Comparison of ENCODE assay signal across 24 cellular contexts in the genomic region with DNA sequence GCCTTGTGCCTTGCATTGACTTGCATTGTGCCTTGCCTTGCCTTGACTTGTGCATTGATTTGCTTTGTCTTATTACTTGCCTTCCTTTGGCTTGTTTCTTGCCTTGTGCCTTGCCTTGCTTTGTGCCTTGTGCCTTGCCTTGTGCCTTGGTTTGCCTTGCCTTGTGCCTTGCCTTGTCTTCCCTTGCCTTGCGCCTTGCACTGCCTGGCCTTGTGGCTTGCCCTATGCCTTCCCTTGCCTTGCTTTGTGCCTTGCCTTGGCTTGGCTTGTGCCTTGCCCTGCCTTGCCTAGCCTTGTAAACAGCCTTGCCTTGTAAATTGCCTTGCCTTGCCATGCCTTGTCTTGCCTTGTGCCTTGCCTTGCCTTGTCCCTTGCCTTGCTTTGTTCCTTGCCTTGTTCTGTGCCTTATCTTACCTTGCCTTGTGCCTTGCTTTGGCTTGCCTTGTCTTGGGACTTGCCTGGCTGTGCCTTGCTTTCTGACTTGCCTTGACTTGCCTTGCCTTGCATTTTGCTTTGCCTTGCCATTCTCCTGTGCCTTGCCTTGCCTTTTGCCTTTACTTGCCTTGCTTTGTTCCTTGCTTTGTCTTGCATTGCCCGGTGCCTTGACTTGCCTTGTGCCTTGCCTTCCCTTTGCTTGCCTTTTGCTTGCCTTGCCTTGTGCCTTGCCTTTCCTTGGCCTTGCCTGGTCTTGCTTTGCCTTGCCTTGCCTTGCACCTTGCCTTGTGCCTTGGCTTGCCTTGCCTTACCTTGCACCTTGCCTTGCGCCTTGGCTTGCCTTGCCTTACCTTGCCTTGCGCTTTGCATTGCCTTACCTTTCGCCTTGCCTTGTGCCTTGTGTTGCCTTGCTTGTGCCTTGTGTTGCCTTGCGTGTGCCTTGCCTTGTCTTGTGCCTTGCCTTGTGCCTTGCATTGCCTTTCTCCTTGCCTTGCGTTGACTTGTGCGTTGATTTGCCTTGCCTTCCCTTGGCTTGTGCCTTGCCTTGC.
"Had no signal": no experiment of that assay in that cellular context is flagged by ENCODE, and none has a peak within 500 bp of the region (broad histone marks: within the 10 kb centered on the region; RNA-seq: fewer than 3 reads in every experiment).

No MANE protein-coding gene starts in this region.

- H3K4me1 Mint-ChIP-seq: immature natural killer cell, naive B cell, nephron had no signal

- H3K27me3 ChIP-seq: esophagus squamous epithelium, gastroesophageal sphincter, neutrophil, right atrium auricular region, transverse colon, uterus had no signal

- H3K4me3 Mint-ChIP-seq: immature natural killer cell, naive B cell, nephron had no signal

- H3K27me3 Mint-ChIP-seq: naive B cell had no signal

- H3K27ac ChIP-seq: coronary artery, dorsolateral prefrontal cortex, esophagus squamous epithelium, gastroesophageal sphincter, left ventricle myocardium inferior, lower lobe of right lung, neutrophil, right atrium auricular region, transverse colon, uterus had no signal

- H3K4me3 ChIP-seq: coronary artery, dorsolateral prefrontal cortex, esophagus squamous epithelium, gastroesophageal sphincter, left ventricle myocardium inferior, lower lobe of right lung, right atrium auricular region, smooth muscle cell, transverse colon, uterus had no signal

- FAIRE-seq: endometrium, keratinocyte had no signal

- H3K36me3 Mint-ChIP-seq: immature natural killer cell, naive B cell had no signal

- H3K36me3 ChIP-seq: esophagus squamous epithelium, gastroesophageal sphincter, left ventricle myocardium inferior, lower lobe of right lung, neutrophil, right atrium auricular region, transverse colon, uterus had no signal

- H3K9me3 ChIP-seq: esophagus squamous epithelium, gastroesophageal sphincter, left ventricle myocardium inferior, lower lobe of right lung, neutrophil, right atrium auricular region, transverse colon, uterus had no signal

- H3K27ac Mint-ChIP-seq: immature natural killer cell, naive B cell, nephron had no signal

- DNase-seq: caudate nucleus; effector CD8-positive, alpha-beta T cell; esophagus squamous epithelium; foreskin fibroblast; glutamatergic neuron; immature natural killer cell; left cardiac atrium; left ventricle myocardium inferior; lower lobe of right lung; mesenchymal stem cell; naive B cell; stimulated activated CD4-positive, alpha-beta T cell treated with anti-CD3 and anti-CD28 coated beads, Interleukin-2, amount 100 ng/mL, for 48 hours; stimulated activated naive CD8-positive, alpha-beta T cell treated with anti-CD3 and anti-CD28 coated beads, Interleukin-15, Interleukin-2, amounts not matched to agents 100 U/mL and 50 U/mL, for 24 hours; transverse colon; uterus had no signal

- H3K4me1 ChIP-seq: esophagus squamous epithelium, gastroesophageal sphincter, left ventricle myocardium inferior, lower lobe of right lung, right atrium auricular region, transverse colon, uterus had no signal

- ATAC-seq: gastroesophageal sphincter; left cardiac atrium; lower lobe of right lung; stimulated activated naive CD8-positive, alpha-beta T cell treated with anti-CD3 and anti-CD28 coated beads, Interleukin-15, Interleukin-2, amounts not matched to agents 100 U/mL and 50 U/mL, for 24 hours had no signal

- H3K4me2 ChIP-seq: smooth muscle cell had no signal
